ENCODE assay signal across 1 cellular context in the genomic region with DNA sequence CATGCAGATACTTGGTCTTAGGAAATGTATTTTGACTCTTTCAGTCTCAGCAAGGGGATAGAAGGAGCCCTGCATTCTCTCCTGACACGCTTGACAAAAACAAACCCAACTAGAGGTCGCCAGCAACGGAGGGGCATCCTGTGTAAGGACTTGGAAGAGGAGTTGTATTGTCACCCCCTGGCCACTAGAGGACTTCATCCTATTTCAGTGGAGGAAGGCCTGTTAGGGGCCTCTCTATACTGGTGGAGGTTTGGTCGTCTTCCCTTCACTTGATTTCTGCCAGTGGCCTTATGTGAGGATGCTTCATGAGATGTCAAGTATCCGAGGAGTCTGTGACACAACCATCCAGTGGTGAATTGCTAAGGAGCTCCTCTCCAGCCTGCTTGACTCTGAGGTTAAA.
TF ChIP-seq lines count a peak whose summit lies in the region.

No MANE protein-coding gene starts in this region.

TF ChIP-seq in K562, 482 proteins besides CTCF, POLR2A, EP300 and RAD21 (continued from another document):
- TF ChIP-seq, protein P1, sequence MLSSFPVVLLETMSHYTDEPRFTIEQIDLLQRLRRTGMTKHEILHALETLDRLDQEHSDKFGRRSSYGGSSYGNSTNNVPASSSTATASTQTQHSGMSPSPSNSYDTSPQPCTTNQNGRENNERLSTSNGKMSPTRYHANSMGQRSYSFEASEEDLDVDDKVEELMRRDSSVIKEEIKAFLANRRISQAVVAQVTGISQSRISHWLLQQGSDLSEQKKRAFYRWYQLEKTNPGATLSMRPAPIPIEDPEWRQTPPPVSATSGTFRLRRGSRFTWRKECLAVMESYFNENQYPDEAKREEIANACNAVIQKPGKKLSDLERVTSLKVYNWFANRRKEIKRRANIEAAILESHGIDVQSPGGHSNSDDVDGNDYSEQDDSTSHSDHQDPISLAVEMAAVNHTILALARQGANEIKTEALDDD (IDR thresholded peaks at IDR 0.05): no peak
- no peak for TF ChIP-seq TCF3 (CRISPR knock-in tag; IDR thresholded peaks at IDR 0.05)
- TF ChIP-seq SP2 (IDR thresholded peaks at IDR 0.05; ENCODE audit: extremely low read depth, low read depth, low read length, poor library complexity, severe bottlenecking): peak; percentile 57
